In genomic region chr4:174283507-174284180, GRCh38 we compare ENCODE assay signal across 1 cellular context.
TF ChIP-seq lines count a peak whose summit lies in the region.

TSS of gene CEP44 (plus strand) at chr4:174283911. CDS start at chr4:174299122, 15,211 bp downstream.
TSS of gene FBXO8 (minus strand) at chr4:174283667. CDS start at chr4:174263092, 20,575 bp downstream.

TF ChIP-seq in HEK293, 187 proteins besides CTCF, POLR2A, EP300 and RAD21 (continued from another document and continues in another):
- TF ChIP-seq ZNF600 (tag by site-specific recombination; IDR thresholded peaks at IDR 0.05) (no peak; the same call in 1 of the 2 replicates), ZSCAN18 (tag by site-specific recombination; IDR thresholded peaks at IDR 0.05) (no peak), ZNF423 (tag by site-specific recombination; IDR thresholded peaks at IDR 0.05) (no peak), ZNF18 (tag by site-specific recombination; IDR thresholded peaks at IDR 0.05) (no peak), ZBTB10 (tag by site-specific recombination; IDR thresholded peaks at IDR 0.05) (no peak; the same call in 1 of the 2 replicates), ZNF354C (tag by site-specific recombination; IDR thresholded peaks at IDR 0.05; ENCODE audit: borderline replicate concordance, low read depth) (no peak), ZNF704 (tag by site-specific recombination; IDR thresholded peaks at IDR 0.05) (no peak), ZNF311 (tag by site-specific recombination; IDR thresholded peaks at IDR 0.05; ENCODE audit: borderline replicate concordance) (no peak), ZNF404 (tag by site-specific recombination; IDR thresholded peaks at IDR 0.05) (no peak), REST (tag by site-specific recombination; IDR thresholded peaks at IDR 0.05) (no peak), IKZF3 (tag by site-specific recombination; IDR thresholded peaks at IDR 0.05) (peak; percentile 46; the same call in 1 of the 2 replicates), ZNF292 (tag by site-specific recombination; IDR thresholded peaks at IDR 0.05; ENCODE audit: borderline replicate concordance, low read depth) (no peak), ZNF350 (tag by site-specific recombination; IDR thresholded peaks at IDR 0.05) (no peak), ZFP69B (tag by site-specific recombination; IDR thresholded peaks at IDR 0.05) (0 out of 2 replicates have a peak, but pooled peaks have one; percentile 12), KLF8 (tag by site-specific recombination; IDR thresholded peaks at IDR 0.05) (no peak), ZNF658 (tag by site-specific recombination; IDR thresholded peaks at IDR 0.05) (no peak), ZNF544 (tag by site-specific recombination; IDR thresholded peaks at IDR 0.05) (no peak), MEIS1 (CRISPR knock-in tag; IDR thresholded peaks at IDR 0.05; ENCODE audit: borderline replicate concordance) (no peak), ZSCAN16 (tag by site-specific recombination; IDR thresholded peaks at IDR 0.05) (no peak), RBAK (tag by site-specific recombination; IDR thresholded peaks at IDR 0.05) (no peak), ZNF239 (tag by site-specific recombination; IDR thresholded peaks at IDR 0.05) (no peak), ZBTB6 (tag by site-specific recombination; IDR thresholded peaks at IDR 0.05) (0 out of 2 replicates have a peak, but pooled peaks have one; percentile 53), ZNF146 (tag by site-specific recombination; IDR thresholded peaks at IDR 0.05) (no peak), ZNF175 (tag by site-specific recombination; IDR thresholded peaks at IDR 0.05) (no peak), ZBTB11 (tag by site-specific recombination; conservative IDR thresholded peaks at IDR 0.05; ENCODE audit: low read depth) (peak; percentile 90), ZNF692 (tag by site-specific recombination; IDR thresholded peaks at IDR 0.05) (peak; percentile 67), OSR2 (tag by site-specific recombination; IDR thresholded peaks at IDR 0.05) (no peak; the same call in 1 of the 2 replicates), TCF7L2 (IDR thresholded peaks at IDR 0.05; ENCODE audit: borderline replicate concordance, low read depth, low read length) (peak; percentile 89), ZNF785 (tag by site-specific recombination; IDR thresholded peaks at IDR 0.05) (no peak), ZNF670 (tag by site-specific recombination; IDR thresholded peaks at IDR 0.05; ENCODE audit: low read depth) (no peak), HIC1 (tag by site-specific recombination; IDR thresholded peaks at IDR 0.05) (no peak), ZNF776 (tag by site-specific recombination; IDR thresholded peaks at IDR 0.05; ENCODE audit: borderline replicate concordance) (no peak), ZNF560 (tag by site-specific recombination; IDR thresholded peaks at IDR 0.05; ENCODE audit: borderline replicate concordance) (no peak), GLIS2 (tag by site-specific recombination; IDR thresholded peaks at IDR 0.05) (no peak), KLF9 (tag by site-specific recombination; IDR thresholded peaks at IDR 0.05; ENCODE audit: low read depth) (no peak), ZNF639 (tag by site-specific recombination; IDR thresholded peaks at IDR 0.05) (peak; percentile 86), ZNF623 (tag by site-specific recombination; IDR thresholded peaks at IDR 0.05) (no peak), ZBTB7A (tag by site-specific recombination; IDR thresholded peaks at IDR 0.05; ENCODE audit: low read depth) (no peak), BCL11B (tag by site-specific recombination; IDR thresholded peaks at IDR 0.05; ENCODE audit: low read depth) (no peak), ZNF184 (tag by site-specific recombination; IDR thresholded peaks at IDR 0.05) (no peak)
